In genomic region chr10:132450466-132450824, GRCh38 we compare ENCODE assay signal across 17 cellular contexts. TPM values are rescaled to one million over a fixed set of nuclear protein-coding genes. Genes with fewer than 3 reads are reported as not detected.
DNase-seq lines count a peak whose midpoint lies in the region; ATAC-seq and TF ChIP-seq lines count a peak whose summit lies in the region.
"Had no signal": no experiment of that assay in that cellular context is flagged by ENCODE, and none has a peak within 500 bp of the region (broad histone marks: within the 10 kb centered on the region; RNA-seq: fewer than 3 reads in every experiment).

No MANE protein-coding gene starts in this region.

- no peaks in the 10 kb centered on the region for H3K9me3 Mint-ChIP-seq in CD4-positive, alpha-beta memory T cell
- no peaks in the 10 kb centered on the region for H3K9me3 Mint-ChIP-seq in IgD-negative memory B cell
- H3K9me3 Mint-ChIP-seq in stimulated activated effector memory CD8-positive, alpha-beta T cell treated with anti-CD3 and anti-CD28 coated beads, Interleukin-12 subunit alpha, Interleukin-12 subunit beta, amount 100 ng/mL, for 72 hours: no peaks in the 10 kb centered on the region
- H3K9me3 Mint-ChIP-seq: activated B cell treated with CpG ODN at 0.5 μM for 24 hours; activated naive CD4-positive, alpha-beta T cell treated with anti-CD3 and anti-CD28 coated beads, Interleukin-2, amount 50 U/mL, for 72 hours; activated T-cell treated with anti-CD3 and anti-CD28 coated beads, Interleukin-2, amount 50 U/mL, for 72 hours; endodermal cell had no signal

- in situ Hi-C loops in brain microvascular endothelial cell (cut with HindIII; ENCODE audit: low pct_ligation_motif_present, low sequenced_read_pairs): no loop called here

- H3K36me3 Mint-ChIP-seq in CD4-positive, alpha-beta memory T cell: no peaks in the 10 kb centered on the region
- no peaks in the 10 kb centered on the region for H3K36me3 Mint-ChIP-seq in IgD-negative memory B cell
- H3K36me3 Mint-ChIP-seq in stimulated activated effector memory CD8-positive, alpha-beta T cell treated with anti-CD3 and anti-CD28 coated beads, Interleukin-12 subunit alpha, Interleukin-12 subunit beta, amount 100 ng/mL, for 72 hours: no peaks in the 10 kb centered on the region
- H3K36me3 Mint-ChIP-seq: activated naive CD4-positive, alpha-beta T cell treated with anti-CD3 and anti-CD28 coated beads, Interleukin-2, amount 50 U/mL, for 72 hours had no signal

- no peak for DNase-seq in CD4-positive, alpha-beta memory T cell
- peak; percentile 17 to 45 for DNase-seq in left colon
- DNase-seq in stimulated activated effector memory CD8-positive, alpha-beta T cell treated with anti-CD3 and anti-CD28 coated beads, Interleukin-12 subunit alpha, Interleukin-12 subunit beta, amount 100 ng/mL, for 72 hours (ENCODE audit: low spot score in 2 of 2): no peak
- no peak for DNase-seq in stimulated activated naive CD8-positive, alpha-beta T cell treated with anti-CD3 and anti-CD28 coated beads, Interleukin-15, Interleukin-2, amounts not matched to agents 100 U/mL and 50 U/mL, for 24 hours
- no peak for DNase-seq in midbrain (lab: John Stamatoyannopoulos, UW)
- DNase-seq in brain microvascular endothelial cell: no peak
- DNase-seq: activated B cell treated with CpG ODN at 0.5 μM for 24 hours; activated CD8-positive, alpha-beta memory T cell treated with anti-CD3 and anti-CD28 coated beads for 24 hours; activated T-cell treated with anti-CD3 and anti-CD28 coated beads, Interleukin-2, amount 50 U/mL, for 72 hours; NCI-H2081 treated with DMSO at 0.1 percent for 48 hours; nucleus accumbens; retina; T-helper 9 cell had no signal

- H3K4me1 Mint-ChIP-seq in CD4-positive, alpha-beta memory T cell: peaks cover 12 to 57% (median 29%) of the 10 kb centered on the region in 4 donors
- peaks cover 8 to 19% (median 15%) of the 10 kb centered on the region in 3 donors for H3K4me1 Mint-ChIP-seq in IgD-negative memory B cell
- H3K4me1 Mint-ChIP-seq in stimulated activated effector memory CD8-positive, alpha-beta T cell treated with anti-CD3 and anti-CD28 coated beads, Interleukin-12 subunit alpha, Interleukin-12 subunit beta, amount 100 ng/mL, for 72 hours: peaks cover 28% of the 10 kb centered on the region

- no peaks in the 10 kb centered on the region for H3K27me3 Mint-ChIP-seq in CD4-positive, alpha-beta memory T cell
- H3K27me3 Mint-ChIP-seq in IgD-negative memory B cell: no peaks in the 10 kb centered on the region
- H3K27me3 Mint-ChIP-seq: activated B cell treated with CpG ODN at 0.5 μM for 24 hours had no signal

- intact Hi-C loops in CD4-positive, alpha-beta memory T cell (cut with micrococcal nuclease): loop anchor here (5.0 kb wide), 1 partner anchor 548 kb away; the partner anchor contains the start of gene PPP2R2D
- intact Hi-C loops in left colon (cut with DNase I, micrococcal nuclease): loop anchor here in 1 of 2 donors (5.0 kb wide), 1 partner anchor 58 kb away; no protein-coding TSS in a partner anchor

- H3K27ac ChIP-seq in CD4-positive, alpha-beta memory T cell (ENCODE audit: low read depth, low read length): no peak overlapping the region
- H3K27ac ChIP-seq in brain microvascular endothelial cell: no peak overlapping the region

- no peaks in the 10 kb centered on the region for H3K9me3 ChIP-seq in CD4-positive, alpha-beta memory T cell (ENCODE audit: control insufficient read depth in 1 of 2, low read length in 2 of 2)

- H3K36me3 ChIP-seq in CD4-positive, alpha-beta memory T cell (ENCODE audit: insufficient read depth, low read length): no peaks in the 10 kb centered on the region
- no peaks in the 10 kb centered on the region for H3K36me3 ChIP-seq in brain microvascular endothelial cell (replicated peaks)

- no peak overlapping the region for H3K4me3 Mint-ChIP-seq in CD4-positive, alpha-beta memory T cell
- no peak overlapping the region for H3K4me3 Mint-ChIP-seq in IgD-negative memory B cell
- no peak overlapping the region for H3K4me3 Mint-ChIP-seq in stimulated activated effector memory CD8-positive, alpha-beta T cell treated with anti-CD3 and anti-CD28 coated beads, Interleukin-12 subunit alpha, Interleukin-12 subunit beta, amount 100 ng/mL, for 72 hours
- H3K4me3 Mint-ChIP-seq: activated B cell treated with CpG ODN at 0.5 μM for 24 hours; activated T-cell treated with anti-CD3 and anti-CD28 coated beads, Interleukin-2, amount 50 U/mL, for 72 hours; endodermal cell had no signal

- H3K4me3 ChIP-seq in CD4-positive, alpha-beta memory T cell (ENCODE audit: low read length in 2 of 2): no peak overlapping the region
- no peak overlapping the region for H3K4me3 ChIP-seq in brain microvascular endothelial cell (ENCODE audit: low read depth, low read length)

- peaks cover 55% of the 10 kb centered on the region for H3K4me1 ChIP-seq in CD4-positive, alpha-beta memory T cell (ENCODE audit: insufficient read depth, low read length)

- no peak for TF ChIP-seq CTCF in brain microvascular endothelial cell (IDR thresholded peaks at IDR 0.05; ENCODE audit: low read depth, low read length, missing control alignments)

- POLR2A ChIA-PET in CD4-positive, alpha-beta memory T cell (lab: Charles Lee; ENCODE audit: partially characterized antibody): no interaction called here

- CTCF ChIA-PET in CD4-positive, alpha-beta memory T cell (lab: Charles Lee; ENCODE audit: partially characterized antibody): no interaction called here

- no peak for ATAC-seq in left colon
- ATAC-seq in stimulated activated effector memory CD8-positive, alpha-beta T cell treated with anti-CD3 and anti-CD28 coated beads, Interleukin-12 subunit alpha, Interleukin-12 subunit beta, amount 100 ng/mL, for 72 hours: no peak
- no peak for ATAC-seq in stimulated activated naive CD8-positive, alpha-beta T cell treated with anti-CD3 and anti-CD28 coated beads, Interleukin-15, Interleukin-2, amounts not matched to agents 100 U/mL and 50 U/mL, for 24 hours
- ATAC-seq: activated naive CD4-positive, alpha-beta T cell treated with anti-CD3 and anti-CD28 coated beads, Interleukin-2, amount 50 U/mL, for 72 hours; activated T-cell treated with anti-CD3 and anti-CD28 coated beads, Interleukin-2, amount 50 U/mL, for 72 hours; SK-N-SH treated with all-trans-retinoic acid at 6 μM for 48 hours had no signal

- H3K27ac Mint-ChIP-seq in CD4-positive, alpha-beta memory T cell: peak overlapping the region; percentile 46 to 97 (median 83)
- H3K27ac Mint-ChIP-seq in IgD-negative memory B cell: peak overlapping the region; percentile 73 to 95 (median 90)
- H3K27ac Mint-ChIP-seq in stimulated activated effector memory CD8-positive, alpha-beta T cell treated with anti-CD3 and anti-CD28 coated beads, Interleukin-12 subunit alpha, Interleukin-12 subunit beta, amount 100 ng/mL, for 72 hours: peak overlapping the region; percentile 34
- H3K27ac Mint-ChIP-seq: activated T-cell treated with anti-CD3 and anti-CD28 coated beads, Interleukin-2, amount 50 U/mL, for 72 hours had no signal

- no peaks in the 10 kb centered on the region for H3K27me3 ChIP-seq in CD4-positive, alpha-beta memory T cell (ENCODE audit: insufficient read depth, low read length)
- H3K27me3 ChIP-seq in brain microvascular endothelial cell (replicated peaks): no peaks in the 10 kb centered on the region

RNA-seq across cellular contexts. Expression of gene PWWP2B, which starts 53.4 kb away (rescaled TPM):
- 1 to 10 TPM; 9.4 to 9.9 TPM for total RNA-seq in CD4-positive, alpha-beta memory T cell
- polyA plus RNA-seq in CD4-positive, alpha-beta memory T cell: 1 to 10 TPM in 1 of 2 donors, under 1 TPM in 1; 0.92 to 3.2 TPM
- 9.0 TPM for polyA plus RNA-seq in IgD-negative memory B cell
- 10 to 100 TPM; 51.9 to 55.3 TPM for total RNA-seq in left colon

Comparison
In these comparisons a context has a peak if more than half of its experiments do, and no peak if none do; other contexts are left out.
1. DNase-seq: peak in left colon (2 of 2); none in CD4-positive, alpha-beta memory T cell (0 of 5), stimulated activated effector memory CD8-positive, alpha-beta T cell treated with anti-CD3 and anti-CD28 coated beads, Interleukin-12 subunit alpha, Interleukin-12 subunit beta, amount 100 ng/mL, for 72 hours (0 of 2), stimulated activated naive CD8-positive, alpha-beta T cell treated with anti-CD3 and anti-CD28 coated beads, Interleukin-15, Interleukin-2, amounts not matched to agents 100 U/mL and 50 U/mL, for 24 hours (single experiment), midbrain (single experiment) and brain microvascular endothelial cell (single experiment).
2. H3K27ac Mint-ChIP-seq: peak in every context shown above with its lines; median percentile 90 in IgD-negative memory B cell; 83 in CD4-positive, alpha-beta memory T cell; 34 in stimulated activated effector memory CD8-positive, alpha-beta T cell treated with anti-CD3 and anti-CD28 coated beads, Interleukin-12 subunit alpha, Interleukin-12 subunit beta, amount 100 ng/mL, for 72 hours.
3. RNA of gene PWWP2B, which starts 53.4 kb away (total RNA-seq): 51.9 to 55.3 TPM in left colon; 9.4 to 9.9 TPM in CD4-positive, alpha-beta memory T cell; every median in the first group is over 4 times any median in the second.